15 cellular contexts compared by ENCODE assay signal in the genomic region with DNA sequence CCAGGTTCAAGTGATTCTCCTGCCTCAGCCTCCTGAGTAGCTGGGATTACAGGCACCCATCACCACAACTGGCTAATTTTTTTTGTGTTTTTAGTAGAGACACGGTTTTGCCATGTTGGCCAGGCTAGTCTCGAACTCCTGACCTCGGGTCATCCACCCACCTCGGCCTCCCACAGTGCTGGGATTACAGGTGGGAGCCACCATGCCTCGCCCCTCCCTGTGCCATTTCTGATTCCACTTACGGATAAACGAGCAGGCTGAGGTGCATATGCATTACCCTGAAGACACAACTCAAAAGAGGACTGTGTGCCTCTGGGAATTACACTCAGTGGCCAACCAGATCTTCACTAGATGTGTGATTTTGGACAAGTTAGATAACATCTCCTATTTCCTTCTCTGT. TPM values are rescaled to one million over a fixed set of nuclear protein-coding genes. Genes with fewer than 3 reads are reported as not detected.
"Had no signal": no experiment of that assay in that cellular context is flagged by ENCODE, and none has a peak within 500 bp of the region (broad histone marks: within the 10 kb centered on the region; RNA-seq: fewer than 3 reads in every experiment).

No MANE protein-coding gene starts in this region.

RNA-seq across cellular contexts. Expression of gene EMX2, which starts 35.5 kb away (rescaled TPM):
- total RNA-seq: activated B cell treated with CpG ODN at 0.5 μM for 24 hours; activated CD4-positive, alpha-beta memory T cell treated with anti-CD3 and anti-CD28 coated beads for 36 hours; activated CD4-positive, alpha-beta memory T cell treated with anti-CD3 and anti-CD28 coated beads, Interleukin-2, amount 10 ng/mL, durations not matched to agents 7 days and 5 days; activated CD4-positive, alpha-beta T cell treated with anti-CD3 and anti-CD28 coated beads for 36 hours; activated CD4-positive, alpha-beta T cell treated with anti-CD3 and anti-CD28 coated beads, Interleukin-2, amount 10 ng/mL, durations not matched to agents 24 days and 14 days; activated CD4-positive, alpha-beta T cell treated with anti-CD3 and anti-CD28 coated beads, Interleukin-2, amount 10 ng/mL, durations not matched to agents 7 days and 5 days; activated CD8-positive, alpha-beta memory T cell treated with anti-CD3 and anti-CD28 coated beads for 36 hours; activated CD8-positive, alpha-beta memory T cell treated with anti-CD3 and anti-CD28 coated beads, Interleukin-2, amount 10 ng/mL, durations not matched to agents 7 days and 5 days; activated CD8-positive, alpha-beta T cell treated with anti-CD3 and anti-CD28 coated beads for 36 hours; activated CD8-positive, alpha-beta T cell treated with anti-CD3 and anti-CD28 coated beads, Interleukin-2, amount 10 ng/mL, durations not matched to agents 7 days and 5 days; T-cell; T-helper 1 cell treated with Interleukin-12 subunit alpha and Interleukin-12 subunit beta and Interleukin-4 antibody, amounts not matched to agents 30 ng/mL and 1 ng/mL, for 36 hours; T-helper 17 cell; T-helper 2 cell treated with Interferon-gamma antibody and Interleukin-4, amounts not matched to agents 100 ng/mL and 5 ng/mL, for 36 hours; WTC11 had no signal
